ENCODE assay signal across 8 cellular contexts in genomic region chr11:46296520-46297448, GRCh38. TPM values are rescaled to one million over a fixed set of nuclear protein-coding genes. Genes with fewer than 3 reads are reported as not detected.
DNase-seq lines count a peak whose midpoint lies in the region; ATAC-seq and TF ChIP-seq lines count a peak whose summit lies in the region.

No MANE protein-coding gene starts in this region.

- peak overlapping the region; percentile 13 for H3K9ac ChIP-seq in muscle layer of colon (ENCODE audit: low read length)

- peaks cover 32% of the 10 kb centered on the region for H3K4me1 ChIP-seq in muscle layer of colon (ENCODE audit: insufficient read depth, low read length)

- no peaks in the 10 kb centered on the region for H3K36me3 ChIP-seq in muscle layer of colon (ENCODE audit: insufficient read depth, low read length)

- H3K9me3 ChIP-seq in muscle layer of colon (ENCODE audit: low read length): no peaks in the 10 kb centered on the region

- TF ChIP-seq CTCF in coronary artery (IDR thresholded peaks at IDR 0.05): no peak

- H3K27ac ChIP-seq in coronary artery (peak overlapping the region in 1 of 2 donors; percentile 56), muscle layer of colon (ENCODE audit: low read depth, low read length) (peak overlapping the region; percentile 50)

- peak overlapping the region; percentile 76 for H3K4me3 ChIP-seq in coronary artery
- H3K4me3 ChIP-seq in muscle layer of colon (ENCODE audit: low read depth in 1 of 2, low read length in 2 of 2): peak overlapping the region; percentile 67 to 70

- ATAC-seq in HG03457 (IDR thresholded peaks at IDR 0.05; ENCODE audit: unreplicated experiment) (no peak), HG03521 (IDR thresholded peaks at IDR 0.05; ENCODE audit: unreplicated experiment) (no peak), GM18909 (IDR thresholded peaks at IDR 0.05; ENCODE audit: poor library complexity, unreplicated experiment) (no peak)

- DNase-seq in DMS 273 (lab: John Stamatoyannopoulos, UW; ENCODE audit: unreplicated experiment): peak; percentile 82
- peak; percentile 52 for DNase-seq in NCI-H1105 treated with DMSO at 0.1 percent for 48 hours (lab: John Stamatoyannopoulos, UW)
- DNase-seq in coronary artery (ENCODE audit: low spot score): no peak
- DNase-seq in HT-29 (ENCODE audit: low spot score): no peak

- no peaks in the 10 kb centered on the region for H3K27me3 ChIP-seq in muscle layer of colon (ENCODE audit: control insufficient read depth in 1 of 2, insufficient read depth in 2 of 2, low read length in 2 of 2)

RNA-seq across cellular contexts. Expression of gene CREB3L1, which starts 19.3 kb away (rescaled TPM):
- total RNA-seq in HT-29 (2014; rRNA removed; shearing (Covaris generic)): 50.1 and 64.2 TPM in 2 replicates

RNA-seq across cellular contexts. Expression of gene DGKZ, which starts 50.5 kb away (rescaled TPM):
- 190 and 194 TPM in 2 replicates for total RNA-seq in HT-29 (2014; rRNA removed; shearing (Covaris generic))

Comparison
In these comparisons a context has a peak if more than half of its experiments do, and no peak if none do; other contexts are left out.
1. DNase-seq: peak in DMS 273 (single experiment) and NCI-H1105 treated with DMSO at 0.1 percent for 48 hours (single experiment); none in coronary artery (single experiment) and HT-29 (single experiment).